In genomic region chr11:70491696-70492472, GRCh38 we compare ENCODE assay signal across 20 cellular contexts.
"Had no signal": no experiment of that assay in that cellular context is flagged by ENCODE, and none has a peak within 500 bp of the region (broad histone marks: within the 10 kb centered on the region; RNA-seq: fewer than 3 reads in every experiment).

No MANE protein-coding gene starts in this region.

- FAIRE-seq: urothelium cell line had no signal

- H3K36me3 ChIP-seq: cardiac muscle cell, neural progenitor cell, ovary had no signal

- H3K27ac ChIP-seq: cardiac muscle cell, neural progenitor cell, ovary, SK-N-MC, tibial artery had no signal

- H2AFZ ChIP-seq: neural progenitor cell had no signal

- H3K4me3 Mint-ChIP-seq: activated CD4-positive, alpha-beta T cell treated with anti-CD3 and anti-CD28 coated beads, Interleukin-2, amount 10 ng/mL, durations not matched to agents 24 days and 14 days; activated CD8-positive, alpha-beta T cell treated with anti-CD3 and anti-CD28 coated beads, Interleukin-2, amount 10 ng/mL, durations not matched to agents 7 days and 5 days; activated naive CD8-positive, alpha-beta T cell; memory B cell; naive thymus-derived CD4-positive, alpha-beta T cell; neural progenitor cell; T-cell had no signal

- H3K4me1 ChIP-seq: tibial artery had no signal

- DNase-seq: activated CD4-positive, alpha-beta T cell treated with anti-CD3 and anti-CD28 coated beads, Interleukin-2, amount 10 ng/mL, durations not matched to agents 24 days and 14 days; activated CD4-positive, CD25-positive, alpha-beta regulatory T cell; activated CD8-positive, alpha-beta T cell treated with anti-CD3 and anti-CD28 coated beads, Interleukin-2, amount 10 ng/mL, durations not matched to agents 7 days and 5 days; activated gamma-delta T cell; activated T-cell treated with anti-CD3 and anti-CD28 coated beads, Interleukin-2, amount 50 U/mL, for 48 hours; amniotic stem cell; naive thymus-derived CD4-positive, alpha-beta T cell; stimulated activated CD4-positive, alpha-beta T cell treated with anti-CD3 and anti-CD28 coated beads, Interleukin-2, amount 100 ng/mL, for 24 hours; stimulated activated naive CD8-positive, alpha-beta T cell treated with anti-CD3 and anti-CD28 coated beads, Interleukin-15, Interleukin-2, amounts not matched to agents 100 U/mL and 50 U/mL, for 24 hours; substantia nigra had no signal

- H3K4me2 ChIP-seq: neural progenitor cell had no signal

- H3K27me3 Mint-ChIP-seq: activated CD4-positive, alpha-beta T cell treated with anti-CD3 and anti-CD28 coated beads, Interleukin-2, amount 10 ng/mL, durations not matched to agents 24 days and 14 days; activated naive CD8-positive, alpha-beta T cell had no signal

- H3K36me3 Mint-ChIP-seq: activated naive CD8-positive, alpha-beta T cell; memory B cell; T-cell had no signal

- H3K4me1 Mint-ChIP-seq: naive thymus-derived CD4-positive, alpha-beta T cell; T-cell had no signal

- H3K27ac Mint-ChIP-seq: activated CD4-positive, alpha-beta T cell treated with anti-CD3 and anti-CD28 coated beads, Interleukin-2, amount 10 ng/mL, durations not matched to agents 24 days and 14 days; activated CD8-positive, alpha-beta T cell treated with anti-CD3 and anti-CD28 coated beads, Interleukin-2, amount 10 ng/mL, durations not matched to agents 7 days and 5 days; activated naive CD8-positive, alpha-beta T cell; memory B cell; naive thymus-derived CD4-positive, alpha-beta T cell; neural progenitor cell; T-cell had no signal

- H3K9ac ChIP-seq: neural progenitor cell had no signal

- ATAC-seq: activated CD8-positive, alpha-beta T cell treated with anti-CD3 and anti-CD28 coated beads, Interleukin-2, amount 10 ng/mL, durations not matched to agents 7 days and 5 days; left colon; naive thymus-derived CD4-positive, alpha-beta T cell; stimulated activated naive CD8-positive, alpha-beta T cell treated with anti-CD3 and anti-CD28 coated beads, Interleukin-15, Interleukin-2, amounts not matched to agents 100 U/mL and 50 U/mL, for 24 hours; T-cell had no signal

- H3K27me3 ChIP-seq: cardiac muscle cell, neural progenitor cell, ovary, tibial artery had no signal

- H3K4me3 ChIP-seq: cardiac muscle cell, neural progenitor cell, ovary, SK-N-MC, tibial artery had no signal
